ENCODE assay signal across 25 cellular contexts in genomic region chr3:45762647-45763330, GRCh38. TPM values are rescaled to one million over a fixed set of nuclear protein-coding genes. Genes with fewer than 3 reads are reported as not detected.
"Had no signal": no experiment of that assay in that cellular context is flagged by ENCODE, and none has a peak within 500 bp of the region (broad histone marks: within the 10 kb centered on the region; RNA-seq: fewer than 3 reads in every experiment).

No MANE protein-coding gene starts in this region.

- DNase-seq: effector CD8-positive, alpha-beta T cell; heart left ventricle; hippocampal formation; kidney glomerular epithelial cell; mammary epithelial cell; mucosa of descending colon; natural killer cell; nucleus accumbens; pancreas; retina; small intestine; stimulated activated CD4-positive, alpha-beta T cell treated with anti-CD3 and anti-CD28 coated beads, Interleukin-12 subunit alpha, Interleukin-12 subunit beta, amount 100 ng/mL, for 4 hours; stimulated activated naive CD8-positive, alpha-beta T cell treated with anti-CD3 and anti-CD28 coated beads, Interleukin-15, Interleukin-2, amounts not matched to agents 100 U/mL and 50 U/mL, for 24 hours; thyroid gland; uterus had no signal

- H3K9me3 ChIP-seq: mucosa of descending colon, pancreas, prostate gland, suprapubic skin, thyroid gland, uterus had no signal

- H3K27ac ChIP-seq: coronary artery, heart left ventricle, pancreas, prostate gland, suprapubic skin, thyroid gland, uterus had no signal

- H3K36me3 ChIP-seq: heart left ventricle, pancreas, prostate gland, suprapubic skin, thyroid gland, uterus had no signal

- FAIRE-seq: endometrium, frontal cortex, pancreas, small intestine had no signal

- H3K27me3 ChIP-seq: pancreas, suprapubic skin, thyroid gland, uterus had no signal

- H3K4me3 ChIP-seq: coronary artery, heart left ventricle, mucosa of descending colon, pancreas, prostate gland, suprapubic skin, thyroid gland, uterus had no signal

- H3K4me1 ChIP-seq: heart left ventricle, pancreas, prostate gland, suprapubic skin, uterus had no signal

RNA-seq across cellular contexts. Expression of gene SLC6A20, which starts 33.5 kb away (rescaled TPM):
- total RNA-seq: dermis microvascular lymphatic vessel endothelial cell, fibroblast of lung, glomerular endothelial cell, myocyte, neural crest cell had no signal
